In the genomic region with DNA sequence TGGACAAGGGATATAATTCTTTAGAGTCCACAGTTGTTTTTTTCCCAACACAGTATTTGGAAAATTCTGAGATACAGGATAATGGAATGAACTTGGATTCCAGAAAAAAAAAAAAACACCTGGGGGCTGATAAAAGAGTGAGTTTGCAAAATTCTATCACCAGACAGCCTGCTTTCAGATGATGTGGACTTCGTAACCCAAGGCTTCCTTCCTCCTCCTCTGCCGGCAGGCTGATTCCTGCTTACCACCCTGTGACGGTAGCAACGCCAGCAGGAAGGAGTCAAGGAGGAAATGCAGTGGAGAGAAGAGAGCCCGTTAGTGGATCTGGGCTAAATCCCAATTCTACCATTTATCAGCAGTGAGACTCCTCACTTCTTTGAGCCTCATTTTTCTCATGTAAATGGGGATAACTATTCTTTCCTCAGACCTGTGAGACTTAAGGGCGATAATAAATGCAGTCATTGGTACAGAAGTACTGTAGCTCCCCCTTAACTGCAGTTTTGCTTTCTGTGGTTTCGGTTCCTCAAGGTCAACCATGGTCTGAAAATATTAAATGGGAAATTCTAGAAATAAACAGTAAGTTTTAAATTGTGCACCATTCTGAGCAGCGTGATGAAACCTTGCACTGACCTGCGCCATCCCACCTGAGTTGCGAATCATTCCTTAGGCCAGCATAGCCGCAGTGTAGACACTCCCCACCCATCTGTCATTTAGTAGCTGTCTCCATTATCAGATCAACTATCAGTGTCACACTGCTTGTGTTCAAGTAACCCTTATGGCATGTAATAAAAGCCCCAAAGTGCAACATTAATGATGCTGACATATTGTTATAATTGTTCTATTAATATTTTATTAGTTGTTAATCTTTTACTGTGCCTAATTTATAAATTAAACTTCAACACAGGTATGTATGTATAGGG, we compare ENCODE assay signal across 9 cellular contexts.
DNase-seq lines count a peak whose midpoint lies in the region; ATAC-seq and TF ChIP-seq lines count a peak whose summit lies in the region.
"Had no signal": no experiment of that assay in that cellular context is flagged by ENCODE, and none has a peak within 500 bp of the region (broad histone marks: within the 10 kb centered on the region; RNA-seq: fewer than 3 reads in every experiment).

No MANE protein-coding gene starts in this region.

- peak overlapping the region; percentile 91 to 95 (median 92) for H3K27ac Mint-ChIP-seq in nephron
- H3K27ac Mint-ChIP-seq: stimulated activated naive CD8-positive, alpha-beta T cell treated with anti-CD3 and anti-CD28 coated beads, Interleukin-15, Interleukin-2, amounts not matched to agents 100 ng/mL and 50 ng/mL, for 24 hours had no signal

- peaks cover 67% of the 10 kb centered on the region for H3K4me1 Mint-ChIP-seq in nephron

- DNase-seq in NOMO-1 (lab: John Stamatoyannopoulos, UW; ENCODE audit: unreplicated experiment in 2 of 2) = peak; percentile 62 to 86
- DNase-seq in NCI-H510A (lab: John Stamatoyannopoulos, UW) = no peak
- DNase-seq in GM10266 (ENCODE audit: extremely low spot score) = no peak
- no peak for DNase-seq in NCI-H1436 treated with DMSO at 0.1 percent for 48 hours (lab: John Stamatoyannopoulos, UW)

- H3K27me3 Mint-ChIP-seq in nephron (ENCODE audit: low read depth) = peaks cover 10% of the 10 kb centered on the region
- H3K27me3 Mint-ChIP-seq: stimulated activated naive CD8-positive, alpha-beta T cell treated with anti-CD3 and anti-CD28 coated beads, Interleukin-15, Interleukin-2, amounts not matched to agents 100 ng/mL and 50 ng/mL, for 24 hours had no signal

- TF ChIP-seq CTCF in nephron (IDR thresholded peaks at IDR 0.05; ENCODE audit: unreplicated experiment in 3 of 3) = no peak
- TF ChIP-seq CTCF in GM10266 (IDR thresholded peaks at IDR 0.05; ENCODE audit: control insufficient read depth, insufficient read depth, low read depth, missing control alignments) = no peak

- ATAC-seq in GM18873 (IDR thresholded peaks at IDR 0.05; ENCODE audit: low FRiP score, unreplicated experiment) (peak; percentile 81), HG02852 (IDR thresholded peaks at IDR 0.05; ENCODE audit: unreplicated experiment) (peak; percentile 96), SK-N-SH treated with all-trans-retinoic acid at 6 μM for 48 hours (no peak)

- peaks cover 62% of the 10 kb centered on the region for H3K36me3 Mint-ChIP-seq in nephron (ENCODE audit: low read depth)

- H3K4me3 Mint-ChIP-seq in nephron = no peak overlapping the region
- H3K4me3 Mint-ChIP-seq: stimulated activated naive CD8-positive, alpha-beta T cell treated with anti-CD3 and anti-CD28 coated beads, Interleukin-15, Interleukin-2, amounts not matched to agents 100 ng/mL and 50 ng/mL, for 24 hours had no signal

- H3K9me3 Mint-ChIP-seq in nephron = no peaks in the 10 kb centered on the region
- H3K9me3 Mint-ChIP-seq: stimulated activated naive CD8-positive, alpha-beta T cell treated with anti-CD3 and anti-CD28 coated beads, Interleukin-15, Interleukin-2, amounts not matched to agents 100 ng/mL and 50 ng/mL, for 24 hours had no signal

TF ChIP-seq in SK-N-SH treated with all-trans-retinoic acid at 6 μM for 48 hours, 23 proteins besides CTCF, POLR2A, EP300 and RAD21:
- TF ChIP-seq TOX (CRISPR knock-in tag; IDR thresholded peaks at IDR 0.05; ENCODE audit: borderline replicate concordance) (no peak), CREB5 (CRISPR knock-in tag; IDR thresholded peaks at IDR 0.05; ENCODE audit: low read depth) (no peak), ZNF8 (CRISPR knock-in tag; IDR thresholded peaks at IDR 0.05) (no peak), SNAI2 (CRISPR knock-in tag; IDR thresholded peaks at IDR 0.05) (no peak), ZFP30 (CRISPR knock-in tag; IDR thresholded peaks at IDR 0.05) (no peak)
- TF ChIP-seq, protein P1, sequence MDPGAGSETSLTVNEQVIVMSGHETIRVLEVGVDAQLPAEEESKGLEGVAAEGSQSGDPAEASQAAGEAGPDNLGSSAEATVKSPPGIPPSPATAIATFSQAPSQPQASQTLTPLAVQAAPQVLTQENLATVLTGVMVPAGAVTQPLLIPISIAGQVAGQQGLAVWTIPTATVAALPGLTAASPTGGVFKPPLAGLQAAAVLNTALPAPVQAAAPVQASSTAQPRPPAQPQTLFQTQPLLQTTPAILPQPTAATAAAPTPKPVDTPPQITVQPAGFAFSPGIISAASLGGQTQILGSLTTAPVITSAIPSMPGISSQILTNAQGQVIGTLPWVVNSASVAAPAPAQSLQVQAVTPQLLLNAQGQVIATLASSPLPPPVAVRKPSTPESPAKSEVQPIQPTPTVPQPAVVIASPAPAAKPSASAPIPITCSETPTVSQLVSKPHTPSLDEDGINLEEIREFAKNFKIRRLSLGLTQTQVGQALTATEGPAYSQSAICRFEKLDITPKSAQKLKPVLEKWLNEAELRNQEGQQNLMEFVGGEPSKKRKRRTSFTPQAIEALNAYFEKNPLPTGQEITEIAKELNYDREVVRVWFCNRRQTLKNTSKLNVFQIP (CRISPR knock-in tag; IDR thresholded peaks at IDR 0.05; ENCODE audit: borderline replicate concordance, low read depth) = no peak

Comparison
In these comparisons a context has a peak if more than half of its experiments do, and no peak if none do; other contexts are left out.
1. DNase-seq: peak in NOMO-1 (2 of 2); none in NCI-H510A (single experiment), GM10266 (single experiment) and NCI-H1436 treated with DMSO at 0.1 percent for 48 hours (single experiment).